8 cellular contexts compared by ENCODE assay signal in the genomic region with DNA sequence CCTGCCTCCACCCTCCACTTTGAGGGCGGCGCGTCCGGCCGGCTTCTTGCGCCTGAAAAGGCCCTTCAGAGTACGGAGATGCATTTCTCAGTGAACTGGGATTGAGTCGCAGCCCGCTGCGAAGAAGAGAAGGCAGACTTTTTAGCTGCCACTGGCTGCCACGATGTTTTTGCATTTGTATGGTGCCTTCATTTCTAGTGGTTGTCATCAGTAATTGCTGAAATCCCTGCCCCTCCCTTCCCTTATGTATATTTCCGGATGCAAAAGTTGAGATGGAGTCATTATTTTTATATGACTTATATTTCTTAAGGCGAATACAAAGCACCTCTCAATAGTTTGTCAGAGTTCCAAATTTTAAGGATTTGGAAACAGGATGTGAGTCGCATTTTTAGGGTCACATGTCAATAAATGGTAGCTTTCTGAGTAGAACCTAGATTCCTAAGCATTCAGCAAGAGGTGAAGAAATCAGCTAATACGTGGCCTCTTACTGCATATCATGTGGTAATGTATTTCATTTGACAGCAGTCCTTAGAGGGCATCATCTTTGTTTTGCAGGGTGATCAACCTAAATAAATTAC. TPM values are rescaled to one million over a fixed set of nuclear protein-coding genes. Genes with fewer than 3 reads are reported as not detected.
DNase-seq lines count a peak whose midpoint lies in the region; ATAC-seq, FAIRE-seq and TF ChIP-seq lines count a peak whose summit lies in the region.

No MANE protein-coding gene starts in this region.

- intact Hi-C loops in CD8-positive, alpha-beta T cell (cut with DNase I, micrococcal nuclease), result loop anchor here (2.0 to 10.0 kb wide), 4 partner anchors 39 to 1573 kb away; a partner anchor contains a TSS
- intact Hi-C loops in IMR-90 (cut with micrococcal nuclease), result no loop called here
- intact Hi-C loops in adrenal gland (cut with DNase I), result no loop called here
- intact Hi-C loops in HepG2 (cut with micrococcal nuclease; ENCODE audit: unreplicated experiment), result loop anchor here (10.0 kb wide), 1 partner anchor 63 kb away; a partner anchor contains a TSS
- intact Hi-C loops in transverse colon (cut with DNase I; ENCODE audit: low total_unique reads), result no loop called here

- no peaks in the 10 kb centered on the region for H3K27me3 ChIP-seq in CD8-positive, alpha-beta T cell (ENCODE audit: insufficient read depth, low read length)
- no peaks in the 10 kb centered on the region for H3K27me3 ChIP-seq in IMR-90 (ENCODE audit: control insufficient read depth, insufficient read depth, low read length)
- peaks cover 9% of the 10 kb centered on the region for H3K27me3 ChIP-seq in adrenal gland
- no peaks in the 10 kb centered on the region; a peak in 1 of 5 replicates for H3K27me3 ChIP-seq in HepG2 (ENCODE audit: control insufficient read depth in 1 of 2, insufficient read depth in 2 of 2, low read length in 2 of 2)
- no peaks in the 10 kb centered on the region for H3K27me3 ChIP-seq in transverse colon

- H3K79me2 ChIP-seq in HepG2 (ENCODE audit: insufficient read depth, low read length), result peaks cover 21% of the 10 kb centered on the region

- CTCF ChIA-PET in CD8-positive, alpha-beta T cell (lab: Charles Lee), result interaction anchor here (1.3 kb wide), 1 partner anchor 37 kb away, joined by 6 read pairs; no protein-coding TSS in a partner anchor
- CTCF ChIA-PET in IMR-90 (lab: Yijun Ruan, JAX), result interaction anchor here (1.6 kb wide), 1 partner anchor 37 kb away, joined by 4 read pairs; no protein-coding TSS in a partner anchor
- CTCF ChIA-PET in HepG2 (lab: Yijun Ruan, JAX; ENCODE audit: low intra/inter-chr PET ratio, low total read pairs), result no interaction called here

- peak in 3 of 7 experiments; percentile 11 to 44 (median 11) for DNase-seq in CD8-positive, alpha-beta T cell
- DNase-seq in IMR-90 (peak; percentile 8), adrenal gland (no peak), HepG2 (ENCODE audit: low spot score) (no peak), transverse colon (no peak), DMS53 treated with DMSO at 0.1 percent for 48 hours (lab: John Stamatoyannopoulos, UW; ENCODE audit: unreplicated experiment) (no peak)
- no peak for DNase-seq in activated CD4-positive, CD25-positive, alpha-beta regulatory T cell treated with anti-CD3 and anti-CD28 coated beads, Interleukin-2, amount 50 U/mL, for 72 hours
- DNase-seq in stimulated activated CD4-positive, alpha-beta T cell treated with anti-CD3 and anti-CD28 coated beads, Interleukin-2, amount 100 ng/mL, for 48 hours, result no peak

- 0 out of 2 replicates have a peak, but pooled peaks cover 4% of the 10 kb centered on the region for H3K9me1 ChIP-seq in IMR-90 (ENCODE audit: insufficient read depth, low read length)

- H3K9me3 ChIP-seq in CD8-positive, alpha-beta T cell (ENCODE audit: low read length), result no peaks in the 10 kb centered on the region
- H3K9me3 ChIP-seq in IMR-90 (ENCODE audit: control insufficient read depth, insufficient read depth, low read length), result no peaks in the 10 kb centered on the region
- no peaks in the 10 kb centered on the region for H3K9me3 ChIP-seq in adrenal gland (replicated peaks in 1 of 3)
- no peaks in the 10 kb centered on the region for H3K9me3 ChIP-seq in HepG2 (ENCODE audit: low read length)
- H3K9me3 ChIP-seq in transverse colon, result no peaks in the 10 kb centered on the region

- no peak for TF ChIP-seq RAD21 in IMR-90 (IDR thresholded peaks at IDR 0.05; ENCODE audit: low read length)
- TF ChIP-seq RAD21 in HepG2 (CRISPR knock-in tag; IDR thresholded peaks at IDR 0.05), result no peak

- H2AFZ ChIP-seq in IMR-90 (replicated peaks; ENCODE audit: low read length, poor library complexity) (peak overlapping the region; percentile 83), HepG2 (ENCODE audit: low read length) (no peak overlapping the region)

- H4K5ac ChIP-seq in IMR-90 (ENCODE audit: low read depth, low read length), result no peak overlapping the region

- in situ Hi-C loops in IMR-90 (cut with MboI; ENCODE audit: low sequenced_read_pairs) (no loop called here), HepG2 (cut with HindIII; ENCODE audit: extremely low pct_ligation_motif_present, low pct_unique_long_range_greater_than_20kb) (no loop called here), transverse colon (cut with MboI; ENCODE audit: low pct_ligation_motif_present in 1 of 4, low pct_unique_long_range_greater_than_20kb in 1 of 4, low sequenced_read_pairs in 3 of 4) (no loop called here)

- no CpG with 5 or more reads among the region's 15 CpGs for WGBS in IMR-90 (ENCODE audit: extremely low coverage in 2 of 2, insufficient read length in 1 of 2), 2 experiments
- WGBS in adrenal gland, 4 donors, result 1 to 28% (median 13%) methylated on average over 4 to 15 of the region's 15 CpGs
- WGBS in HepG2 (ENCODE audit: low lambda C conversion rate), result 3% methylated on average over 4 of the region's 15 CpGs
- 41% methylated on average over 9 of the region's 15 CpGs; no CpG with 5 or more reads in 1 of the 2 donors for WGBS in transverse colon (ENCODE audit: low coverage in 1 of 2), 2 donors

- BruUV-seq in IMR-90 (replicated peaks; lab: Mats Ljungman, UMichigan) (no TSS peak), HepG2 (replicated peaks; lab: Mats Ljungman, UMichigan) (TSS peak; percentile 61)

- no peak overlapping the region for H2BK15ac ChIP-seq in IMR-90 (ENCODE audit: low read depth, low read length)

- H4K8ac ChIP-seq in IMR-90 (ENCODE audit: low read depth in 2 of 2, low read length in 2 of 2), result no peak overlapping the region

- peak overlapping the region; percentile 89 for H3K27ac ChIP-seq in CD8-positive, alpha-beta T cell (ENCODE audit: low read depth, low read length)
- H3K27ac ChIP-seq in IMR-90 (ENCODE audit: insufficient read depth, low read length) (peak overlapping the region; percentile 70), adrenal gland (peak overlapping the region; percentile 60 to 95 (median 92)), HepG2 (ENCODE audit: extremely low read length, insufficient read depth, low read length) (peak overlapping the region; percentile 26), transverse colon (peak overlapping the region; percentile 85 to 98 (median 95))

- POLR2A ChIA-PET in CD8-positive, alpha-beta T cell (lab: Charles Lee), result interaction anchor here (0.7 to 2.0 kb wide), 5 partner anchors 11 to 154 kb away, joined by 3 to 7 read pairs (median 5); no protein-coding TSS in a partner anchor
- POLR2A ChIA-PET in IMR-90 (lab: Charles Lee; ENCODE audit: unreplicated experiment), result no interaction called here
- POLR2A ChIA-PET in HepG2 (lab: Yijun Ruan, JAX), result no interaction called here

- FAIRE-seq in HepG2 (lab: Jason Lieb, UNC), result no peak

- no peak for TF ChIP-seq CTCF in CD8-positive, alpha-beta T cell (IDR thresholded peaks at IDR 0.05)
- TF ChIP-seq CTCF in IMR-90 (conservative IDR thresholded peaks at IDR 0.05; ENCODE audit: low read depth, low read length), result no peak
- no peak for TF ChIP-seq CTCF in adrenal gland (IDR thresholded peaks at IDR 0.05)
- TF ChIP-seq CTCF in HepG2 (CRISPR knock-in tag; IDR thresholded peaks at IDR 0.05), result no peak
- no peak for TF ChIP-seq CTCF in transverse colon (IDR thresholded peaks at IDR 0.05)

- no peaks in the 10 kb centered on the region for H3K9me3 Mint-ChIP-seq in CD8-positive, alpha-beta T cell

- H4K91ac ChIP-seq in IMR-90 (ENCODE audit: insufficient read depth, low read depth, low read length), result no peak overlapping the region

- peak overlapping the region; percentile 93 for H3K4me3 ChIP-seq in CD8-positive, alpha-beta T cell (ENCODE audit: low read depth, low read length)
- H3K4me3 ChIP-seq in IMR-90 (ENCODE audit: insufficient read depth, low read depth, low read length) (peak overlapping the region; percentile 69), adrenal gland (peak overlapping the region in 2 of 4 donors; percentile 67), HepG2 (replicated peaks in 1 of 3; ENCODE audit: insufficient read depth in 1 of 3, low read depth in 2 of 3, low read length in 3 of 3) (peak overlapping the region; percentile 65 to 83 (median 77)), transverse colon (peak overlapping the region; percentile 63 to 84 (median 72))

- H4K20me1 ChIP-seq in IMR-90 (ENCODE audit: insufficient read depth, low read length), result peaks cover 22% of the 10 kb centered on the region
- H4K20me1 ChIP-seq in HepG2 (ENCODE audit: insufficient read depth, low read length), result no peaks in the 10 kb centered on the region

- peaks cover 23% of the 10 kb centered on the region for H3K4me1 ChIP-seq in CD8-positive, alpha-beta T cell (ENCODE audit: insufficient read depth, low read length)
- no peaks in the 10 kb centered on the region for H3K4me1 ChIP-seq in IMR-90 (ENCODE audit: control insufficient read depth, insufficient read depth, low read length)
- H3K4me1 ChIP-seq in adrenal gland (replicated peaks in 1 of 2), result peaks cover 0 to 8% of the 10 kb centered on the region in 2 donors
- peaks cover 45% of the 10 kb centered on the region for H3K4me1 ChIP-seq in HepG2 (ENCODE audit: insufficient read depth, low read length)
- H3K4me1 ChIP-seq in transverse colon, result peaks cover 3 to 13% (median 6%) of the 10 kb centered on the region in 4 donors

- dilution Hi-C loops in IMR-90 (cut with HindIII; ENCODE audit: low sequenced_read_pairs, unreplicated experiment), result no loop called here

- ATAC-seq in CD8-positive, alpha-beta T cell, result peak; percentile 16
- ATAC-seq in IMR-90 (ENCODE audit: low read depth), result 0 out of 2 replicates have a peak, but pooled peaks have one; percentile 1
- no peak for ATAC-seq in HepG2

- TF ChIP-seq POLR2A in IMR-90 (IDR thresholded peaks at IDR 0.05; ENCODE audit: low read depth, low read length) (no peak), adrenal gland (IDR thresholded peaks at IDR 0.05) (no peak), HepG2 (IDR thresholded peaks at IDR 0.05; ENCODE audit: insufficient read depth in 1 of 2, low read depth in 2 of 2, low read length in 2 of 2) (no peak), transverse colon (IDR thresholded peaks at IDR 0.05) (no peak)

- H3K56ac ChIP-seq in IMR-90 (ENCODE audit: extremely low read depth, insufficient read depth, low read length), result no peak overlapping the region

- peaks cover 36% of the 10 kb centered on the region for H3K4me1 Mint-ChIP-seq in CD8-positive, alpha-beta T cell (ENCODE audit: low read depth)

- H3K4me3 Mint-ChIP-seq in CD8-positive, alpha-beta T cell, result peak overlapping the region; percentile 86

- H2AK9ac ChIP-seq in IMR-90 (replicated peaks; ENCODE audit: low read depth, low read length, poor library complexity), result no peak overlapping the region

- no peaks in the 10 kb centered on the region for H3K27me3 Mint-ChIP-seq in CD8-positive, alpha-beta T cell (ENCODE audit: low read depth)

- peak overlapping the region; percentile 5; the same call in 1 of the 2 replicates for H3K23ac ChIP-seq in IMR-90 (ENCODE audit: low read depth, low read length)

- TF ChIP-seq EP300 in HepG2 (IDR thresholded peaks at IDR 0.05; ENCODE audit: low read depth in 2 of 2, low read length in 2 of 2) (no peak), HepG2 (CRISPR knock-in tag; IDR thresholded peaks at IDR 0.05; ENCODE audit: borderline replicate concordance) (no peak), transverse colon (IDR thresholded peaks at IDR 0.05; ENCODE audit: low read depth) (no peak)

- H2BK120ac ChIP-seq in IMR-90 (ENCODE audit: low read depth, low read length), result no peak overlapping the region

- no peak overlapping the region for H3K18ac ChIP-seq in IMR-90 (ENCODE audit: low read depth, low read length)

- H3K4me2 ChIP-seq in IMR-90 (ENCODE audit: low read depth, low read length) (peak overlapping the region; percentile 96), HepG2 (ENCODE audit: low read depth, low read length) (peak overlapping the region; percentile 71)

- H3K36me3 ChIP-seq in CD8-positive, alpha-beta T cell (ENCODE audit: insufficient read depth, low read length), result no peaks in the 10 kb centered on the region
- no peaks in the 10 kb centered on the region for H3K36me3 ChIP-seq in IMR-90 (ENCODE audit: control insufficient read depth, insufficient read depth, low read length)
- H3K36me3 ChIP-seq in adrenal gland (replicated peaks in 1 of 2), result no peaks in the 10 kb centered on the region
- H3K36me3 ChIP-seq in HepG2 (replicated peaks in 1 of 2; ENCODE audit: control insufficient read depth in 1 of 2, insufficient read depth in 2 of 2, low read length in 2 of 2), result no peaks in the 10 kb centered on the region
- H3K36me3 ChIP-seq in transverse colon, result no peaks in the 10 kb centered on the region

- no peak overlapping the region for H3K14ac ChIP-seq in IMR-90 (replicated peaks; ENCODE audit: low read depth, low read length)

- H2AK5ac ChIP-seq in IMR-90 (ENCODE audit: low read depth, low read length), result no peak overlapping the region

- H3K9ac ChIP-seq in IMR-90 (ENCODE audit: low read depth, low read length) (peak overlapping the region; percentile 87), HepG2 (ENCODE audit: insufficient read depth, low read depth, low read length) (peak overlapping the region; percentile 73)

- H2BK20ac ChIP-seq in IMR-90 (ENCODE audit: low read depth, low read length), result no peak overlapping the region

- H3K79me1 ChIP-seq in IMR-90 (ENCODE audit: low read depth in 1 of 2, low read length in 2 of 2), result peaks cover 0 to 10% of the 10 kb centered on the region in 2 experiments; a peak in 1 of 4 replicates

- peaks cover 10% of the 10 kb centered on the region for H3K36me3 Mint-ChIP-seq in CD8-positive, alpha-beta T cell

- H3K4ac ChIP-seq in IMR-90 (ENCODE audit: low read depth, low read length), result no peak overlapping the region

- H3K27ac Mint-ChIP-seq in CD8-positive, alpha-beta T cell, result peak overlapping the region; percentile 90

- no peak overlapping the region for H2BK5ac ChIP-seq in IMR-90 (ENCODE audit: low read depth, low read length, poor library complexity, severe bottlenecking)

RNA-seq across cellular contexts. Expression of a gene that starts 0.7 kb away (rescaled TPM):
- 10 to 100 TPM; 62.0 to 67.3 TPM for total RNA-seq in CD8-positive, alpha-beta T cell
- total RNA-seq in IMR-90 (2012; rRNA removed), result 61.4 and 76.2 TPM in 2 replicates
- 141 and 175 TPM in 2 replicates for polyA plus RNA-seq in IMR-90 (2012; rRNA removed)
- 62.2 and 82.0 TPM in 2 replicates for polyA plus RNA-seq in IMR-90 (2012; cell fraction: cytosol; rRNA removed)
- polyA plus RNA-seq in IMR-90 (2012; cell fraction: nucleus; rRNA removed; ENCODE audit: low replicate concordance), result 21.9 and 112 TPM in 2 replicates
- total RNA-seq in adrenal gland, result 100 to 1,000 TPM; 109 to 159 (median 140) TPM
- 100 to 1,000 TPM in 1 of 3 donors, 10 to 100 TPM in 2; 32.3 to 164 (median 43.1) TPM for polyA plus RNA-seq in adrenal gland
- total RNA-seq in HepG2 (2016; rRNA removed; fragmentation: Illumina TruSeq; extraction: Trizol), result 29.0 and 55.6 TPM in 2 replicates
- total RNA-seq in HepG2 (2016; cell fraction: cytosol; rRNA removed; fragmentation: Illumina TruSeq; extraction: Trizol; ENCODE audit: low read depth), result 4.1 TPM in 2 replicates
- total RNA-seq in HepG2 (2016; cell fraction: insoluble cytoplasmic fraction; rRNA removed; fragmentation: Illumina TruSeq; extraction: Trizol), result 32.6 and 56.9 TPM in 2 replicates
- 7.8 and 9.1 TPM in 2 replicates for total RNA-seq in HepG2 (2016; cell fraction: membrane; rRNA removed; fragmentation: Illumina TruSeq; extraction: Trizol)
- 52.1 and 67.7 TPM in 2 replicates for total RNA-seq in HepG2 (2016; cell fraction: nucleus; rRNA removed; fragmentation: Illumina TruSeq; extraction: Trizol)
- polyA plus RNA-seq in HepG2 (2011; rRNA removed), result 93.5 and 108 TPM in 2 replicates
- 53.3 and 81.4 TPM in 2 replicates for polyA plus RNA-seq in HepG2 (2011; cell fraction: cytosol; rRNA removed)
- polyA plus RNA-seq in HepG2 (2011; cell fraction: nucleus; rRNA removed), result 24.6 and 29.7 TPM in 2 replicates
- polyA plus RNA-seq in HepG2 (2012), result 58.5 and 72.4 TPM in 2 replicates
- polyA plus RNA-seq in HepG2 (2016; cell fraction: cytosol; fragmentation: Illumina TruSeq; extraction: Trizol; ENCODE audit: low read depth), result 4.0 and 4.1 TPM in 2 replicates
- polyA plus RNA-seq in HepG2 (2016; cell fraction: insoluble cytoplasmic fraction; fragmentation: Illumina TruSeq; extraction: Trizol; ENCODE audit: low read depth), result 35.9 and 36.1 TPM in 2 replicates
- polyA plus RNA-seq in HepG2 (2016; cell fraction: membrane; fragmentation: Illumina TruSeq; extraction: Trizol; ENCODE audit: low read depth), result 6.9 and 7.3 TPM in 2 replicates
- 84.4 and 93.6 TPM in 2 replicates for polyA plus RNA-seq in HepG2 (2016; cell fraction: nucleus; fragmentation: Illumina TruSeq; extraction: Trizol; ENCODE audit: insufficient read depth, low read depth)
- 46.6 and 99.6 TPM in 2 replicates for polyA minus RNA-seq in HepG2 (2011; rRNA and poly(A)+ RNA removed; ENCODE audit: low replicate concordance)
- 54.8 and 81.6 TPM in 2 replicates for polyA minus RNA-seq in HepG2 (2011; cell fraction: cytosol; rRNA and poly(A)+ RNA removed)
- 29.4 and 33.7 TPM in 2 replicates for polyA minus RNA-seq in HepG2 (2011; cell fraction: nucleus; rRNA and poly(A)+ RNA removed)
- total RNA-seq in transverse colon, result 10 to 100 TPM; 10.3 to 95.9 (median 62.3) TPM

RNA-seq across cellular contexts. Expression of a gene that starts 41.8 kb away (rescaled TPM):
- not detected for total RNA-seq in CD8-positive, alpha-beta T cell
- total RNA-seq in IMR-90 (2012; rRNA removed) (not detected in 2 replicates), adrenal gland (not detected), HepG2 (2016; rRNA removed; fragmentation: Illumina TruSeq; extraction: Trizol) (not detected in 2 replicates), transverse colon (not detected)
- polyA plus RNA-seq in IMR-90 (2012; rRNA removed) (not detected in 2 replicates), adrenal gland (not detected), HepG2 (2011; rRNA removed) (not detected in 2 replicates)
- polyA plus RNA-seq in IMR-90 (2012; cell fraction: cytosol; rRNA removed), result not detected in 2 replicates
- not detected in 2 replicates for polyA plus RNA-seq in IMR-90 (2012; cell fraction: nucleus; rRNA removed; ENCODE audit: low replicate concordance)
- not detected in 2 replicates for total RNA-seq in HepG2 (2016; cell fraction: cytosol; rRNA removed; fragmentation: Illumina TruSeq; extraction: Trizol; ENCODE audit: low read depth)
- total RNA-seq in HepG2 (2016; cell fraction: insoluble cytoplasmic fraction; rRNA removed; fragmentation: Illumina TruSeq; extraction: Trizol), result not detected in 2 replicates
- total RNA-seq in HepG2 (2016; cell fraction: membrane; rRNA removed; fragmentation: Illumina TruSeq; extraction: Trizol), result not detected in 2 replicates
- total RNA-seq in HepG2 (2016; cell fraction: nucleus; rRNA removed; fragmentation: Illumina TruSeq; extraction: Trizol), result not detected in 2 replicates
- polyA plus RNA-seq in HepG2 (2011; cell fraction: cytosol; rRNA removed), result not detected in 2 replicates
- polyA plus RNA-seq in HepG2 (2011; cell fraction: nucleus; rRNA removed), result not detected in 2 replicates
- polyA plus RNA-seq in HepG2 (2012), result not detected in 2 replicates
- polyA plus RNA-seq in HepG2 (2016; cell fraction: cytosol; fragmentation: Illumina TruSeq; extraction: Trizol; ENCODE audit: low read depth), result not detected in 2 replicates
- polyA plus RNA-seq in HepG2 (2016; cell fraction: insoluble cytoplasmic fraction; fragmentation: Illumina TruSeq; extraction: Trizol; ENCODE audit: low read depth), result not detected in 2 replicates
- not detected in 2 replicates for polyA plus RNA-seq in HepG2 (2016; cell fraction: membrane; fragmentation: Illumina TruSeq; extraction: Trizol; ENCODE audit: low read depth)
- polyA plus RNA-seq in HepG2 (2016; cell fraction: nucleus; fragmentation: Illumina TruSeq; extraction: Trizol; ENCODE audit: insufficient read depth, low read depth), result not detected in 2 replicates
- not detected in 2 replicates for polyA minus RNA-seq in HepG2 (2011; rRNA and poly(A)+ RNA removed; ENCODE audit: low replicate concordance)
- not detected in 2 replicates for polyA minus RNA-seq in HepG2 (2011; cell fraction: cytosol; rRNA and poly(A)+ RNA removed)
- polyA minus RNA-seq in HepG2 (2011; cell fraction: nucleus; rRNA and poly(A)+ RNA removed), result not detected in 2 replicates

Comparison
In these comparisons a context has a peak if more than half of its experiments do, and no peak if none do; other contexts are left out.
1. H3K27ac ChIP-seq: peak in every context shown above with its lines; median percentile 95 in transverse colon; 92 in adrenal gland; 89 in CD8-positive, alpha-beta T cell; 70 in IMR-90; 26 in HepG2.
2. intact Hi-C loops: an anchor here in CD8-positive, alpha-beta T cell (2.0 to 10.0 kb wide) and HepG2 (10.0 kb wide); none called in IMR-90, adrenal gland and transverse colon.